ENCODE assay signal across 26 cellular contexts in the genomic region with DNA sequence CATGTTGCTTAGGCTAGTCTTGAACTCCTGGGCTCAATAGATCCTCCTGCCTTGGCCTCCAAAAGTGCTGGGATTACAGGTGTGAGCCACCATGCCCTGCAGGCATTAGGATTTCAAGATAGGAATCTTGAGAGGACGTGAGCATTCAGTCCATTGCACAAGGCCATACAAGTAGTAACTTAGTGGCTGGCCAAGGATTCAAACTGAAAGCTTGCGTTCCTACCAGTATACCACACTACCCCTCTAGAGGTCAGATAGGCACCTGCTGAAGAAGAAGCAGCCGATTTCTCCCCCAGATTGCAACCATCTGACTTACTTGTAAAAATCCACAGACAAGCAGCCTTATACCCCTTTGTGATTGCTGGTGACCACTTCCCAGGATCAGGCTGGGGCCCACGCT.
"Had no signal": no experiment of that assay in that cellular context is flagged by ENCODE, and none has a peak within 500 bp of the region (broad histone marks: within the 10 kb centered on the region; RNA-seq: fewer than 3 reads in every experiment).

No MANE protein-coding gene starts in this region.

- DNase-seq: natural killer cell; occipital lobe; ovary; psoas muscle; right cardiac atrium; right lobe of liver; sigmoid colon; small intestine; stimulated activated CD4-positive, alpha-beta T cell treated with anti-CD3 and anti-CD28 coated beads, Interleukin-15, amount 100 ng/mL, for 24 hours; stimulated activated CD4-positive, alpha-beta T cell treated with anti-CD3 and anti-CD28 coated beads, Interleukin-2, amount 100 ng/mL, for 24 hours; stimulated activated CD4-positive, alpha-beta T cell treated with anti-CD3 and anti-CD28 coated beads, Interleukin-2, amount 100 ng/mL, for 48 hours; stimulated activated CD4-positive, alpha-beta T cell treated with anti-CD3 and anti-CD28 coated beads, Interleukin-4, amount 100 ng/mL, for 24 hours; stimulated activated naive B cell treated with anti-CD40 and anti-IgM and Interleukin-4, amounts not matched to agents 10 μg/mL and 1 μg/mL and 100 μg/mL, for 72 hours; stimulated activated naive CD4-positive, alpha-beta T cell treated with Interleukin-2 at 50 U/mL for 16 hours; stomach; thyroid gland; transverse colon; upper lobe of left lung had no signal

- H3K4me1 ChIP-seq: neural progenitor cell, parathyroid adenoma, psoas muscle, right lobe of liver, sigmoid colon, stomach, thyroid gland, transverse colon, upper lobe of left lung, vagina had no signal

- H3K4me3 ChIP-seq: neural progenitor cell, ovary, psoas muscle, right lobe of liver, sigmoid colon, stomach, thoracic aorta, thyroid gland, transverse colon, upper lobe of left lung, vagina had no signal

- H3K9me3 ChIP-seq: ovary, psoas muscle, right lobe of liver, sigmoid colon, thoracic aorta, thyroid gland, transverse colon, vagina had no signal

- H3K9ac ChIP-seq: neural progenitor cell, parathyroid adenoma had no signal

- H3K4me2 ChIP-seq: neural progenitor cell had no signal

- H3K9me3 Mint-ChIP-seq: nephron had no signal

- H3K27ac Mint-ChIP-seq: natural killer cell; nephron; neural progenitor cell; progenitor cell of endocrine pancreas; stimulated activated effector memory CD8-positive, alpha-beta T cell treated with anti-CD3 and anti-CD28 coated beads, Interleukin-12 subunit alpha, Interleukin-12 subunit beta, amount 100 ng/mL, for 72 hours; stimulated activated naive B cell treated with anti-CD40 and anti-IgM and Interleukin-4, amounts not matched to agents 10 μg/mL and 1 μg/mL and 100 μg/mL, for 72 hours; stimulated activated naive CD8-positive, alpha-beta T cell treated with anti-CD3 and anti-CD28 coated beads, Interleukin-15, Interleukin-2, amounts not matched to agents 100 ng/mL and 50 ng/mL, for 24 hours had no signal

- H3K4me3 Mint-ChIP-seq: natural killer cell; nephron; neural progenitor cell; stimulated activated effector memory CD8-positive, alpha-beta T cell treated with anti-CD3 and anti-CD28 coated beads, Interleukin-12 subunit alpha, Interleukin-12 subunit beta, amount 100 ng/mL, for 72 hours; stimulated activated naive B cell treated with anti-CD40 and anti-IgM and Interleukin-4, amounts not matched to agents 10 μg/mL and 1 μg/mL and 100 μg/mL, for 72 hours; stimulated activated naive CD8-positive, alpha-beta T cell treated with anti-CD3 and anti-CD28 coated beads, Interleukin-15, Interleukin-2, amounts not matched to agents 100 ng/mL and 50 ng/mL, for 24 hours had no signal

- H3K27me3 ChIP-seq: neural progenitor cell, ovary, right lobe of liver, sigmoid colon, stomach, thyroid gland, transverse colon, upper lobe of left lung, vagina had no signal

- H3K4me1 Mint-ChIP-seq: natural killer cell; nephron; neural progenitor cell; stimulated activated effector memory CD8-positive, alpha-beta T cell treated with anti-CD3 and anti-CD28 coated beads, Interleukin-12 subunit alpha, Interleukin-12 subunit beta, amount 100 ng/mL, for 72 hours; stimulated activated naive B cell treated with anti-CD40 and anti-IgM and Interleukin-4, amounts not matched to agents 10 μg/mL and 1 μg/mL and 100 μg/mL, for 72 hours had no signal

- H3K27ac ChIP-seq: neural progenitor cell, ovary, parathyroid adenoma, psoas muscle, right lobe of liver, sigmoid colon, stomach, thoracic aorta, thyroid gland, transverse colon, upper lobe of left lung, vagina had no signal

- H3K36me3 ChIP-seq: neural progenitor cell, ovary, right lobe of liver, sigmoid colon, stomach, thoracic aorta, thyroid gland, transverse colon, upper lobe of left lung, vagina had no signal

- H2AFZ ChIP-seq: neural progenitor cell, parathyroid adenoma had no signal

- H3K36me3 Mint-ChIP-seq: natural killer cell; neural progenitor cell; stimulated activated effector memory CD8-positive, alpha-beta T cell treated with anti-CD3 and anti-CD28 coated beads, Interleukin-12 subunit alpha, Interleukin-12 subunit beta, amount 100 ng/mL, for 72 hours had no signal

- H3K79me2 ChIP-seq: parathyroid adenoma had no signal

- ATAC-seq: natural killer cell; psoas muscle; right cardiac atrium; right lobe of liver; stimulated activated effector memory CD8-positive, alpha-beta T cell treated with anti-CD3 and anti-CD28 coated beads, Interleukin-12 subunit alpha, Interleukin-12 subunit beta, amount 100 ng/mL, for 72 hours; stimulated activated naive B cell treated with anti-CD40 and anti-IgM and Interleukin-4, amounts not matched to agents 10 μg/mL and 1 μg/mL and 100 μg/mL, for 72 hours had no signal
